Comparison of ENCODE assay signal across 8 cellular contexts in the genomic region with DNA sequence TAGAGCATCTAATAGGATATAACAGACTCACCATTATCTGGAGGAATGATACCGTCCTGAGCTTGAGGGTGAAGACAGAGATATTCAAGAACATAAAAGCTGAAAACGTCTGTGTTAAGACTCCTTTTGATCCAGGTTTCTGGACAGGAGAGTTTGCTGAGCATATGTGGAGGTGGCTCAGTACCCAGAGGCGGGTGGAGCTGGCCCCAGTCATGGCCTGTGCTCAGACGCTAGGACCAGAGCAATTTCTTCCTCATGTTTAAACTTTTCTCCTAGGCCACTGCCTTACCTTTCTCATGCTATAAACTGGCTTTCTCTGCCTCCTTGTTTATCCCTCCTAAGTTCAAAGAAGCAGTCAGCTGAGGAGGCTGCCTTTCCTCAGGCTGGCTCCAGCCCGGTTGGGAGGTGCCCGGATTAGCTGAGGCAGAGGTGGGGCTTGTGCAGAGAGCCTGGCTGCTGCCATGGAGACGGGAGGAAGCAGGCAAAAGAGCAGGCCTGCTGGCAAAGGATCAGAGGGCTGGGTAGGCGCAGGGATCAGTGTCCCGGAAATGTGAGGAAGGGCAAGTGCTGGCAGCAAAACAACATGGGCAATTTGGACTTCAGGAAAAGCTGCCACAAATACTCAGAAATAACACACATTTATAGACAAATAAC. TPM values are rescaled to one million over a fixed set of nuclear protein-coding genes. Genes with fewer than 3 reads are reported as not detected.
DNase-seq lines count a peak whose midpoint lies in the region; ATAC-seq and TF ChIP-seq lines count a peak whose summit lies in the region.

No MANE protein-coding gene starts in this region.

- no peak for TF ChIP-seq CTCF in Peyer's patch (IDR thresholded peaks at IDR 0.05)
- TF ChIP-seq CTCF in esophagus muscularis mucosa (IDR thresholded peaks at IDR 0.05): peak in 1 of 3 experiments; percentile 8

- DNase-seq in GM04504 (ENCODE audit: low read depth) (peak; percentile 82), Peyer's patch (peak; percentile 38 to 93 (median 91)), esophagus muscularis mucosa (ENCODE audit: extremely low spot score) (peak; percentile 95), erythroblast (lab: John Stamatoyannopoulos, UW) (no peak)
- DNase-seq in activated CD4-positive, alpha-beta T cell treated with anti-CD3 and anti-CD28 coated beads, Interleukin-2, amount 50 U/mL, for 48 hours: no peak

- TF ChIP-seq POLR2A in Peyer's patch (IDR thresholded peaks at IDR 0.05) (no peak), esophagus muscularis mucosa (IDR thresholded peaks at IDR 0.05; ENCODE audit: low read depth) (no peak), erythroblast (IDR thresholded peaks at IDR 0.05; ENCODE audit: low read length) (no peak)

- intact Hi-C loops in esophagus muscularis mucosa (cut with DNase I): loop anchor here (5.0 to 10.0 kb wide), 3 partner anchors 51 to 338 kb away; a partner anchor contains a TSS

- H3K36me3 ChIP-seq in Peyer's patch (peaks cover 0 to 65% (median 0%) of the 10 kb centered on the region in 3 donors), esophagus muscularis mucosa (peaks cover 16 to 62% (median 47%) of the 10 kb centered on the region in 4 donors), mucosa of stomach (ENCODE audit: control insufficient read depth, insufficient read depth, low read length) (no peaks in the 10 kb centered on the region)

- no peaks in the 10 kb centered on the region for H3K9me3 ChIP-seq in Peyer's patch
- no peaks in the 10 kb centered on the region for H3K9me3 ChIP-seq in esophagus muscularis mucosa
- no peaks in the 10 kb centered on the region for H3K9me3 ChIP-seq in mucosa of stomach (ENCODE audit: control insufficient read depth, low read length)

- H3K9ac ChIP-seq in mucosa of stomach (ENCODE audit: low read length): peak overlapping the region; percentile 44

- WGBS in esophagus muscularis mucosa: 25% methylated on average over 9 of the region's 9 CpGs

- no peak for ATAC-seq in GM21515 (IDR thresholded peaks at IDR 0.05; ENCODE audit: unreplicated experiment)
- no peak for ATAC-seq in GM21825 (IDR thresholded peaks at IDR 0.05; ENCODE audit: unreplicated experiment)

- no peak overlapping the region for H3K4me3 ChIP-seq in Peyer's patch
- H3K4me3 ChIP-seq in esophagus muscularis mucosa: peak overlapping the region in 1 of 4 donors; percentile 6
- H3K4me3 ChIP-seq in mucosa of stomach (ENCODE audit: low read length): no peak overlapping the region

- TF ChIP-seq EP300 in esophagus muscularis mucosa (IDR thresholded peaks at IDR 0.05): no peak

- H3K27me3 ChIP-seq in Peyer's patch (no peaks in the 10 kb centered on the region), esophagus muscularis mucosa (no peaks in the 10 kb centered on the region), mucosa of stomach (ENCODE audit: control insufficient read depth, insufficient read depth, low read length) (no peaks in the 10 kb centered on the region)

- peaks cover 0 to 18% (median 2%) of the 10 kb centered on the region in 4 donors for H3K4me1 ChIP-seq in Peyer's patch
- H3K4me1 ChIP-seq in esophagus muscularis mucosa: peaks cover 38 to 52% (median 42%) of the 10 kb centered on the region in 4 donors
- H3K4me1 ChIP-seq in mucosa of stomach (ENCODE audit: control insufficient read depth, insufficient read depth, low read length): peaks cover 27% of the 10 kb centered on the region

- peak overlapping the region in 2 of 4 donors; percentile 57 to 68 for H3K27ac ChIP-seq in Peyer's patch
- H3K27ac ChIP-seq in esophagus muscularis mucosa (replicated peaks in 1 of 4): peak overlapping the region; percentile 72 to 85 (median 78)

RNA-seq across cellular contexts. Expression of a gene that starts 13.7 kb away (rescaled TPM):
- 10 to 100 TPM; 13.6 to 20.8 (median 17.9) TPM for total RNA-seq in Peyer's patch
- 10 to 100 TPM; 26.8 to 46.1 (median 37.6) TPM for total RNA-seq in esophagus muscularis mucosa

RNA-seq across cellular contexts. Expression of a gene that starts 14.0 kb away (rescaled TPM):
- 10 to 100 TPM; 18.0 to 38.0 (median 19.5) TPM for total RNA-seq in Peyer's patch
- total RNA-seq in esophagus muscularis mucosa: 10 to 100 TPM; 27.4 to 34.7 (median 28.3) TPM

RNA-seq across cellular contexts. Expression of a gene that starts 47.5 kb away (rescaled TPM):
- total RNA-seq in Peyer's patch (10 to 100 TPM in 1 of 4 donors, 1 to 10 TPM in 3; 6.1 to 13.9 (median 8.7) TPM), esophagus muscularis mucosa (10 to 100 TPM; 28.7 to 50.0 (median 35.2) TPM)

RNA-seq across cellular contexts. Expression of a gene that starts 52.5 kb away (rescaled TPM):
- 100 to 1,000 TPM; 125 to 361 (median 270) TPM for total RNA-seq in Peyer's patch
- 100 to 1,000 TPM; 285 to 343 (median 312) TPM for total RNA-seq in esophagus muscularis mucosa

RNA-seq across cellular contexts. Expression of a gene that starts 53.9 kb away (rescaled TPM):
- total RNA-seq in Peyer's patch (100 to 1,000 TPM in 1 of 4 donors, 10 to 100 TPM in 3; 40.1 to 101 (median 68.4) TPM), esophagus muscularis mucosa (1,000 to 10,000 TPM in 3 of 4 donors, 100 to 1,000 TPM in 1; 917 to 1,843 (median 1,284) TPM)

Comparison
In these comparisons a context has a peak if more than half of its experiments do, and no peak if none do; other contexts are left out.
1. DNase-seq: peak in GM04504 (single experiment), Peyer's patch (3 of 3) and esophagus muscularis mucosa (single experiment); none in activated CD4-positive, alpha-beta T cell treated with anti-CD3 and anti-CD28 coated beads, Interleukin-2, amount 50 U/mL, for 48 hours (0 of 2) and erythroblast (0 of 2).